Comparison of ENCODE assay signal across 7 cellular contexts in genomic region chr6:161224951-161225676, GRCh38. TPM values are rescaled to one million over a fixed set of nuclear protein-coding genes. Genes with fewer than 3 reads are reported as not detected.
DNase-seq lines count a peak whose midpoint lies in the region; ATAC-seq, FAIRE-seq and TF ChIP-seq lines count a peak whose summit lies in the region.
"Not testable (repeated sequence)": the region's sequence is repeated elsewhere in the genome, so short reads cannot be mapped to it uniquely, and the experiment has no call there.

No MANE protein-coding gene starts in this region.

- H3K27ac Mint-ChIP-seq in activated CD4-positive, alpha-beta memory T cell treated with anti-CD3 and anti-CD28 coated beads for 36 hours, result not testable (repeated sequence)
- peak overlapping the region; percentile 65 for H3K27ac Mint-ChIP-seq in activated naive CD4-positive, alpha-beta T cell treated with anti-CD3 and anti-CD28 coated beads, Interleukin-2, amount 10 ng/mL, durations not matched to agents 7 days and 5 days
- H3K27ac Mint-ChIP-seq in dendritic cell treated with granulocyte-macrophage colony-stimulating factor and Interleukin-4, amounts not matched to agents 40 ng/mL and 50 ng/mL, for 4 days, result peak overlapping the region; percentile 91

- H3K4me1 Mint-ChIP-seq in activated CD4-positive, alpha-beta memory T cell treated with anti-CD3 and anti-CD28 coated beads for 36 hours (ENCODE audit: low read depth), result peaks cover 52% of the 10 kb centered on the region
- H3K4me1 Mint-ChIP-seq in activated naive CD4-positive, alpha-beta T cell treated with anti-CD3 and anti-CD28 coated beads, Interleukin-2, amount 10 ng/mL, durations not matched to agents 7 days and 5 days, result peaks cover 58% of the 10 kb centered on the region
- peaks cover 75% of the 10 kb centered on the region for H3K4me1 Mint-ChIP-seq in dendritic cell treated with granulocyte-macrophage colony-stimulating factor and Interleukin-4, amounts not matched to agents 40 ng/mL and 50 ng/mL, for 4 days (ENCODE audit: low read depth)

- not testable (repeated sequence) for H3K27me3 ChIP-seq in RWPE2 (ENCODE audit: insufficient read depth, poor library complexity, severe bottlenecking); keratinocyte (ENCODE audit: control insufficient read depth, extremely low read depth, insufficient read depth, low read length); smooth muscle cell (ENCODE audit: low read depth)

- not testable (repeated sequence) for H3K79me2 ChIP-seq in keratinocyte (ENCODE audit: control insufficient read depth, insufficient read depth, low read length)
- peaks cover 70% of the 10 kb centered on the region for H3K79me2 ChIP-seq in smooth muscle cell (ENCODE audit: low read depth)

- WGBS in smooth muscle cell (ENCODE audit: low lambda C conversion rate), result 89% methylated on average over 16 of the region's 16 CpGs

- not testable (repeated sequence) for H3K9me1 ChIP-seq in keratinocyte (ENCODE audit: control insufficient read depth, extremely low read depth, insufficient read depth, low read length)

- not testable (repeated sequence) for H3K4me3 Mint-ChIP-seq in activated CD4-positive, alpha-beta memory T cell treated with anti-CD3 and anti-CD28 coated beads for 36 hours; activated naive CD4-positive, alpha-beta T cell treated with anti-CD3 and anti-CD28 coated beads, Interleukin-2, amount 10 ng/mL, durations not matched to agents 7 days and 5 days; dendritic cell treated with granulocyte-macrophage colony-stimulating factor and Interleukin-4, amounts not matched to agents 40 ng/mL and 50 ng/mL, for 4 days

- not testable (repeated sequence) for H3K9ac ChIP-seq in keratinocyte (ENCODE audit: control insufficient read depth, extremely low read depth, insufficient read depth, low read length)
- H3K9ac ChIP-seq in smooth muscle cell (ENCODE audit: low read depth), result peak overlapping the region; percentile 35

- intact Hi-C loops in activated CD4-positive, alpha-beta memory T cell treated with anti-CD3 and anti-CD28 coated beads for 36 hours (cut with micrococcal nuclease), result loop anchor here (5.0 kb wide), 1 partner anchor 98 kb away; no protein-coding TSS in a partner anchor
- intact Hi-C loops in dendritic cell treated with granulocyte-macrophage colony-stimulating factor and Interleukin-4, amounts not matched to agents 40 ng/mL and 50 ng/mL, for 4 days (cut with micrococcal nuclease), result loop anchor here (5.0 kb wide), 3 partner anchors 47 to 142 kb away; partner anchors contain the start of gene AGPAT4

- POLR2A ChIA-PET in HEK293 (lab: Yijun Ruan, JAX); activated CD4-positive, alpha-beta memory T cell treated with anti-CD3 and anti-CD28 coated beads for 36 hours (lab: Charles Lee): not testable (repeated sequence)

- H3K36me3 ChIP-seq in HEK293 (ENCODE audit: control insufficient read depth in 2 of 2, insufficient read depth in 1 of 2, low read length in 2 of 2), result peaks cover 0 to 19% of the 10 kb centered on the region in 2 experiments; a peak in 1 of 3 replicates
- not testable (repeated sequence) for H3K36me3 ChIP-seq in RWPE2 (ENCODE audit: low read depth); keratinocyte (ENCODE audit: control insufficient read depth in 2 of 2, extremely low read depth in 1 of 2, insufficient read depth in 2 of 2, low read length in 2 of 2); smooth muscle cell (ENCODE audit: low read depth)

- H3K36me3 Mint-ChIP-seq in activated CD4-positive, alpha-beta memory T cell treated with anti-CD3 and anti-CD28 coated beads for 36 hours, result not testable (repeated sequence)
- H3K36me3 Mint-ChIP-seq in activated naive CD4-positive, alpha-beta T cell treated with anti-CD3 and anti-CD28 coated beads, Interleukin-2, amount 10 ng/mL, durations not matched to agents 7 days and 5 days, result peaks cover 13% of the 10 kb centered on the region
- H3K36me3 Mint-ChIP-seq in dendritic cell treated with granulocyte-macrophage colony-stimulating factor and Interleukin-4, amounts not matched to agents 40 ng/mL and 50 ng/mL, for 4 days (ENCODE audit: low read depth), result peaks cover 30% of the 10 kb centered on the region

- not testable (repeated sequence) for H3K4me3 ChIP-seq in HEK293 (ENCODE audit: low read depth, low read length); RWPE2 (ENCODE audit: severe bottlenecking); keratinocyte (ENCODE audit: control insufficient read depth in 2 of 3, extremely low read depth in 1 of 3, insufficient read depth in 2 of 3, low read depth in 1 of 3, low read length in 3 of 3); smooth muscle cell

- H3K9me3 ChIP-seq in HEK293 (ENCODE audit: control insufficient read depth, insufficient read depth, low read depth, low read length); RWPE2 (ENCODE audit: severe bottlenecking); keratinocyte (ENCODE audit: control insufficient read depth, low read depth, low read length); smooth muscle cell (replicated peaks; ENCODE audit: low read depth): not testable (repeated sequence)

- DNase-seq in RWPE2 (ENCODE audit: low spot score); activated naive CD4-positive, alpha-beta T cell treated with anti-CD3 and anti-CD28 coated beads, Interleukin-2, amount 10 ng/mL, durations not matched to agents 7 days and 5 days; smooth muscle cell (lab: John Stamatoyannopoulos, UW; ENCODE audit: unreplicated experiment): not testable (repeated sequence)
- peak; percentile 16 for DNase-seq in activated CD4-positive, alpha-beta memory T cell treated with anti-CD3 and anti-CD28 coated beads for 36 hours
- DNase-seq in keratinocyte (ENCODE audit: low read depth, low spot score), result peak; percentile 75

- dilution Hi-C loops in keratinocyte (cut with MboI; ENCODE audit: extremely low pct_ligation_motif_present, low sequenced_read_pairs), result not testable (repeated sequence)

- FAIRE-seq in keratinocyte (lab: Jason Lieb, UNC), result not testable (repeated sequence)

- H3K27ac ChIP-seq in HEK293 (ENCODE audit: extremely low read depth, low read depth, low read length), result not testable (repeated sequence)
- H3K27ac ChIP-seq in RWPE2 (ENCODE audit: poor library complexity, severe bottlenecking) (peak overlapping the region; percentile 27), keratinocyte (ENCODE audit: control insufficient read depth, insufficient read depth, low read length) (peak overlapping the region; percentile 31), smooth muscle cell (ENCODE audit: low read depth) (peak overlapping the region; percentile 99)

- not testable (repeated sequence) for H2AFZ ChIP-seq in keratinocyte (ENCODE audit: control insufficient read depth, low read length); smooth muscle cell (ENCODE audit: low read depth)

- H3K9me3 Mint-ChIP-seq in activated CD4-positive, alpha-beta memory T cell treated with anti-CD3 and anti-CD28 coated beads for 36 hours; activated naive CD4-positive, alpha-beta T cell treated with anti-CD3 and anti-CD28 coated beads, Interleukin-2, amount 10 ng/mL, durations not matched to agents 7 days and 5 days; dendritic cell treated with granulocyte-macrophage colony-stimulating factor and Interleukin-4, amounts not matched to agents 40 ng/mL and 50 ng/mL, for 4 days: not testable (repeated sequence)

- CTCF ChIA-PET in HEK293 (lab: Yijun Ruan, JAX); activated CD4-positive, alpha-beta memory T cell treated with anti-CD3 and anti-CD28 coated beads for 36 hours (lab: Charles Lee); activated naive CD4-positive, alpha-beta T cell treated with anti-CD3 and anti-CD28 coated beads, Interleukin-2, amount 10 ng/mL, durations not matched to agents 7 days and 5 days (lab: Charles Lee): not testable (repeated sequence)

- H3K4me2 ChIP-seq in keratinocyte (ENCODE audit: control insufficient read depth, extremely low read depth, insufficient read depth, low read depth, low read length), result not testable (repeated sequence)
- H3K4me2 ChIP-seq in smooth muscle cell, result peak overlapping the region; percentile 81

- not testable (repeated sequence) for H3K4me1 ChIP-seq in HEK293 (ENCODE audit: control insufficient read depth, insufficient read depth, low read length); keratinocyte (ENCODE audit: control insufficient read depth, extremely low read depth, insufficient read depth, low read length)
- H3K4me1 ChIP-seq in RWPE2 (ENCODE audit: insufficient read depth, poor library complexity, severe bottlenecking), result peaks cover 11% of the 10 kb centered on the region
- H3K4me1 ChIP-seq in smooth muscle cell (ENCODE audit: low read depth), result peaks cover 37% of the 10 kb centered on the region

- not testable (repeated sequence) for H4K20me1 ChIP-seq in keratinocyte (ENCODE audit: control insufficient read depth, extremely low read depth, insufficient read depth, low read length); smooth muscle cell (ENCODE audit: low read depth)

- not testable (repeated sequence) for H3K27me3 Mint-ChIP-seq in activated CD4-positive, alpha-beta memory T cell treated with anti-CD3 and anti-CD28 coated beads for 36 hours; activated naive CD4-positive, alpha-beta T cell treated with anti-CD3 and anti-CD28 coated beads, Interleukin-2, amount 10 ng/mL, durations not matched to agents 7 days and 5 days; dendritic cell treated with granulocyte-macrophage colony-stimulating factor and Interleukin-4, amounts not matched to agents 40 ng/mL and 50 ng/mL, for 4 days

- peak; percentile 55 for ATAC-seq in RWPE2 (ENCODE audit: low read depth)

- H3F3A ChIP-seq in smooth muscle cell (ENCODE audit: low read depth), result peaks cover 33% of the 10 kb centered on the region

- TF ChIP-seq CTCF in HEK293 (tag by site-specific recombination; IDR thresholded peaks at IDR 0.05); RWPE2 (IDR thresholded peaks at IDR 0.05; ENCODE audit: poor library complexity, severe bottlenecking); keratinocyte (optimal IDR thresholded peaks at IDR 0.05 in 1 of 3, IDR thresholded peaks at IDR 0.05 in 1 of 3, conservative IDR thresholded peaks at IDR 0.05 in 1 of 3; ENCODE audit: extremely low read depth in 1 of 3, insufficient read depth in 2 of 3, low read length in 3 of 3); smooth muscle cell (IDR thresholded peaks at IDR 0.05; ENCODE audit: borderline replicate concordance, insufficient read depth, poor library complexity, severe bottlenecking): not testable (repeated sequence)

RNA-seq across cellular contexts. Expression of gene AGPAT4, which starts 48.7 kb away (rescaled TPM):
- 1 to 10 TPM; 4.7 to 5.6 TPM for total RNA-seq in activated CD4-positive, alpha-beta memory T cell treated with anti-CD3 and anti-CD28 coated beads for 36 hours
- 5.4 to 8.7 TPM (median 8.4 TPM) in 3 replicates for polyA plus RNA-seq in keratinocyte
- 2.9 TPM for polyA plus RNA-seq in keratinocyte (2011; ENCODE audit: low read depth)
- 2.7 and 3.0 TPM in 2 replicates for polyA plus RNA-seq in keratinocyte (2011; cell fraction: cytosol; rRNA removed)
- 25.0 and 25.1 TPM in 2 replicates for polyA plus RNA-seq in keratinocyte (2011; cell fraction: nucleus; rRNA removed)
- 3.9 and 4.2 TPM in 2 replicates for polyA plus RNA-seq in keratinocyte (2012; ENCODE audit: low replicate concordance)
- 5.0 to 20.1 TPM (median 13.8 TPM) in 3 replicates for polyA minus RNA-seq in keratinocyte
- polyA minus RNA-seq in keratinocyte (2011; cell fraction: cytosol; rRNA and poly(A)+ RNA removed), result 3.8 TPM
- polyA minus RNA-seq in keratinocyte (2011; cell fraction: nucleus; rRNA and poly(A)+ RNA removed), result 12.9 and 26.3 TPM in 2 replicates
- total RNA-seq in smooth muscle cell, result 49.3 and 51.8 TPM in 2 replicates
- 41.5 and 51.4 TPM in 2 replicates for polyA plus RNA-seq in smooth muscle cell
